Comparison of ENCODE assay signal across 22 cellular contexts in the genomic region with DNA sequence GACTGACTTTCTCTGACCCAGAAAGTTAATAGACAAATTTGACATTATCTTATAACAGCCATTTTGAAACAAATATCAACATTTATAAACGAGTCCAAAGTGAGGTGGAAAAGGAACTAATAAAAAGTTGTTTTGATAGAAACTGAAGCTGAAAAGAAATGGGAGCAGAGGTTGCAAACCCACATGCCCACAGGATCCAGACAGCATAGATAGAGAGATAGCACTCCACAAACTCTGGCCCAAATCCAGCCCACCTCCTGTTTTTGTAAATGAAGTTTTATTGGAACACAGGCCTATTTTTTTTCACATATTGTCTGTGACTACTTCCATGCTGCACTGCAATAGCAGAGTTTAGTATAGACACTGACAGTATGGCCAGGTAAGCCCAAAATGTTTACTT.
A peak's percentile ranks its signal among the peaks of the same experiment; 100 is the strongest.
DNase-seq lines count a peak whose midpoint lies in the region; ATAC-seq, FAIRE-seq and TF ChIP-seq lines count a peak whose summit lies in the region.
"Had no signal": no experiment of that assay in that cellular context is flagged by ENCODE, and none has a peak within 500 bp of the region (broad histone marks: within the 10 kb centered on the region; RNA-seq: fewer than 3 reads in every experiment).

No MANE protein-coding gene starts in this region.

- TF ChIP-seq POLR2A in endothelial cell of umbilical vein (IDR thresholded peaks at IDR 0.05; ENCODE audit: low read depth, low read length) (no peak), thyroid gland (IDR thresholded peaks at IDR 0.05) (no peak)

- DNase-seq in NCI-H345 (lab: John Stamatoyannopoulos, UW) (peak; percentile 29), NCI-H345 treated with DMSO at 0.1 percent for 48 hours (lab: John Stamatoyannopoulos, UW; ENCODE audit: unreplicated experiment) (no peak), endothelial cell of umbilical vein (ENCODE audit: low read depth, low spot score) (peak; percentile 78), thyroid gland (peak; percentile 18 to 22), Ammon's horn (ENCODE audit: low spot score) (no peak), kidney (no peak)
- DNase-seq: CD8-positive, alpha-beta memory T cell; GF-D8; GM23248; KBM-7; NCI-H1048; NCI-H1436 treated with DMSO at 0.1 percent for 48 hours; NCI-H2029 treated with DMSO at 0.1 percent for 48 hours; NCI-H2171 treated with DMSO at 0.1 percent for 48 hours; NCI-H510A treated with DMSO at 0.1 percent for 48 hours; SHP77 treated with DMSO at 0.1 percent for 48 hours had no signal

- H3K27ac ChIP-seq in endothelial cell of umbilical vein (ENCODE audit: insufficient read depth, low read depth, low read length), result no peak overlapping the region
- H3K27ac ChIP-seq in thyroid gland, result peak overlapping the region in 2 of 3 donors; percentile 74 to 82
- no peak overlapping the region for H3K27ac ChIP-seq in kidney (ENCODE audit: low read depth in 2 of 2, low read length in 2 of 2)
- H3K27ac ChIP-seq: BLaER1, GM23248 had no signal

- no peak for TF ChIP-seq CTCF in endothelial cell of umbilical vein (IDR thresholded peaks at IDR 0.05; ENCODE audit: extremely low read depth in 1 of 2, insufficient read depth in 1 of 2, low read depth in 1 of 2, low read length in 2 of 2)
- no peak for TF ChIP-seq CTCF in thyroid gland (IDR thresholded peaks at IDR 0.05)
- TF ChIP-seq CTCF in kidney (IDR thresholded peaks at IDR 0.05; ENCODE audit: borderline replicate concordance, extremely low read depth, insufficient read depth), result no peak

- POLR2A ChIA-PET in endothelial cell of umbilical vein (lab: Charles Lee), result no interaction called here

- BruUV-seq in endothelial cell of umbilical vein (replicated peaks; lab: Mats Ljungman, UMichigan), result no TSS peak

- H3K9me1 ChIP-seq in endothelial cell of umbilical vein (replicated peaks; ENCODE audit: control insufficient read depth, extremely low read depth, insufficient read depth, low read length), result peaks cover 2% of the 10 kb centered on the region

- no peaks in the 10 kb centered on the region for H3K79me2 ChIP-seq in endothelial cell of umbilical vein (ENCODE audit: control insufficient read depth, insufficient read depth, low read length)

- intact Hi-C loops in endothelial cell of umbilical vein (cut with micrococcal nuclease), result no loop called here
- intact Hi-C loops in thyroid gland (cut with DNase I), result no loop called here
- intact Hi-C loops in kidney (cut with DNase I), result no loop called here

- H3K9me3 ChIP-seq in endothelial cell of umbilical vein (replicated peaks; ENCODE audit: control insufficient read depth, insufficient read depth, low read length) (no peaks in the 10 kb centered on the region), thyroid gland (no peaks in the 10 kb centered on the region), kidney (ENCODE audit: control insufficient read depth in 1 of 2, low read length in 2 of 2) (no peaks in the 10 kb centered on the region)
- H3K9me3 ChIP-seq: BLaER1 had no signal

- dilution Hi-C loops in endothelial cell of umbilical vein (cut with MboI; ENCODE audit: extremely low pct_ligation_motif_present, low sequenced_read_pairs), result no loop called here

- no peak; the same call in 2 of the 3 replicates for ATAC-seq in SK-N-SH treated with all-trans-retinoic acid at 6 μM for 48 hours
- ATAC-seq in HG03432 (IDR thresholded peaks at IDR 0.05; ENCODE audit: unreplicated experiment), result no peak

- H3K9ac ChIP-seq in endothelial cell of umbilical vein (replicated peaks; ENCODE audit: extremely low read depth, insufficient read depth, low read length) (no peak overlapping the region), kidney (ENCODE audit: low read length in 2 of 2) (no peak overlapping the region)
- H3K9ac ChIP-seq: BLaER1, GM23248 had no signal

- no peak overlapping the region for H3K4me2 ChIP-seq in endothelial cell of umbilical vein (ENCODE audit: insufficient read depth, low read length)
- H3K4me2 ChIP-seq: BLaER1 had no signal

- peaks cover 22% of the 10 kb centered on the region for H3K4me1 ChIP-seq in endothelial cell of umbilical vein (ENCODE audit: control insufficient read depth, extremely low read depth, insufficient read depth, low read length)
- peaks cover 51% of the 10 kb centered on the region in 2 donors for H3K4me1 ChIP-seq in thyroid gland
- peaks cover 0 to 2% of the 10 kb centered on the region in 2 donors for H3K4me1 ChIP-seq in kidney (ENCODE audit: control insufficient read depth in 1 of 2, insufficient read depth in 1 of 2, low read depth in 1 of 2, low read length in 2 of 2)
- H3K4me1 ChIP-seq: BLaER1 had no signal

- H3K4me3 ChIP-seq in endothelial cell of umbilical vein (replicated peaks in 1 of 3; ENCODE audit: insufficient read depth in 1 of 3, low read depth in 1 of 3, low read length in 3 of 3) (no peak overlapping the region), thyroid gland (replicated peaks in 1 of 3) (no peak overlapping the region), kidney (ENCODE audit: low read length in 2 of 2) (no peak overlapping the region)
- H3K4me3 ChIP-seq: BLaER1, GM23248 had no signal

- WGBS in thyroid gland, 2 donors, result 46 to 52% methylated on average over 1 of the region's 1 CpG

- peak; percentile 79 for FAIRE-seq in endothelial cell of umbilical vein (lab: Jason Lieb, UNC)
- FAIRE-seq in kidney (lab: Jason Lieb, UNC), result no peak
- FAIRE-seq: D721Med, GM12891, RCC 7860 had no signal

- H3K36me3 ChIP-seq in endothelial cell of umbilical vein (ENCODE audit: control insufficient read depth in 2 of 2, extremely low read depth in 1 of 2, insufficient read depth in 2 of 2, low read length in 2 of 2) (no peaks in the 10 kb centered on the region), thyroid gland (no peaks in the 10 kb centered on the region), kidney (ENCODE audit: control insufficient read depth in 1 of 2, insufficient read depth in 2 of 2, low read length in 2 of 2) (no peaks in the 10 kb centered on the region)
- H3K36me3 ChIP-seq: BLaER1 had no signal

- no peak overlapping the region for H2AFZ ChIP-seq in endothelial cell of umbilical vein (ENCODE audit: low read depth, low read length)
- H2AFZ ChIP-seq: GM23248 had no signal

- CTCF ChIA-PET in endothelial cell of umbilical vein (lab: Charles Lee), result interaction anchor here (1.3 kb wide), 1 partner anchor 12 kb away, joined by 3 read pairs; no protein-coding TSS in a partner anchor

- H4K20me1 ChIP-seq in endothelial cell of umbilical vein (replicated peaks; ENCODE audit: control insufficient read depth, extremely low read depth, insufficient read depth, low read length), result no peaks in the 10 kb centered on the region
- H4K20me1 ChIP-seq: BLaER1 had no signal

- H3K27me3 ChIP-seq in endothelial cell of umbilical vein (ENCODE audit: control insufficient read depth in 2 of 2, insufficient read depth in 2 of 2, low read length in 2 of 2), result no peaks in the 10 kb centered on the region
- H3K27me3 ChIP-seq in thyroid gland, result no peaks in the 10 kb centered on the region
- H3K27me3 ChIP-seq: BLaER1 had no signal

TF ChIP-seq in SK-N-SH treated with all-trans-retinoic acid at 6 μM for 48 hours, 23 proteins besides CTCF, POLR2A, EP300 and RAD21:
- TF ChIP-seq TCF4 (CRISPR knock-in tag; IDR thresholded peaks at IDR 0.05; ENCODE audit: borderline replicate concordance) (peak; percentile 38; the same call in 1 of the 2 replicates), ISL1 (CRISPR knock-in tag; IDR thresholded peaks at IDR 0.05) (peak; percentile 15; the same call in 1 of the 2 replicates), ZNF565 (CRISPR knock-in tag; conservative IDR thresholded peaks at IDR 0.05; ENCODE audit: low read depth) (no peak)
TF ChIP-seq in SK-N-SH treated with all-trans-retinoic acid at 6 μM for 48 hours: peak in this region for 2.

TF ChIP-seq in endothelial cell of umbilical vein, 7 proteins besides CTCF, POLR2A, EP300 and RAD21:
- TF ChIP-seq JUN (IDR thresholded peaks at IDR 0.05; ENCODE audit: borderline replicate concordance, insufficient read depth, insufficient read length, low read depth) (no peak), MYC (IDR thresholded peaks at IDR 0.05; ENCODE audit: low read depth, low read length) (no peak), GATA2 (IDR thresholded peaks at IDR 0.05; ENCODE audit: insufficient read depth, insufficient read length, low read depth, low read length) (peak; percentile 67), EZH2 (IDR thresholded peaks at IDR 0.05; ENCODE audit: borderline replicate concordance, low read depth, low read length, severe bottlenecking) (no peak)

Comparison
In these comparisons a context has a peak if more than half of its experiments do, and no peak if none do; other contexts are left out.
1. DNase-seq: peak in NCI-H345 (single experiment), endothelial cell of umbilical vein (single experiment) and thyroid gland (2 of 2); none in NCI-H345 treated with DMSO at 0.1 percent for 48 hours (single experiment), Ammon's horn (single experiment) and kidney (single experiment).
2. H3K27ac ChIP-seq: peak in thyroid gland (2 of 3); none in endothelial cell of umbilical vein (single experiment) and kidney (0 of 2).